8 cellular contexts compared by ENCODE assay signal in genomic region chr19:14048439-14049153, GRCh38. TPM values are rescaled to one million over a fixed set of nuclear protein-coding genes. Genes with fewer than 3 reads are reported as not detected.
A peak's percentile ranks its signal among the peaks of the same experiment; 100 is the strongest.
DNase-seq lines count a peak whose midpoint lies in the region; ATAC-seq and TF ChIP-seq lines count a peak whose summit lies in the region.

No MANE protein-coding gene starts in this region.

- peaks cover 68% of the 10 kb centered on the region for H3K36me3 Mint-ChIP-seq in activated CD4-positive, alpha-beta T cell treated with anti-CD3 and anti-CD28 coated beads, Interleukin-2, amount 10 ng/mL, durations not matched to agents 24 days and 14 days (ENCODE audit: low read depth)
- no peaks in the 10 kb centered on the region for H3K36me3 Mint-ChIP-seq in natural killer cell

- DNase-seq in ELR (ENCODE audit: low read depth) (peak; percentile 64), M059J (ENCODE audit: low read depth) (peak; percentile 86), natural killer cell (peak; percentile 79), thoracic aorta (ENCODE audit: low spot score) (no peak)
- peak; percentile 93 for DNase-seq in activated CD4-positive, alpha-beta T cell treated with anti-CD3 and anti-CD28 coated beads, Interleukin-2, amount 10 ng/mL, durations not matched to agents 24 days and 14 days
- peak; percentile 69 for DNase-seq in effector CD4-positive, alpha-beta T cell

- H3K27ac Mint-ChIP-seq in activated CD4-positive, alpha-beta T cell treated with anti-CD3 and anti-CD28 coated beads, Interleukin-2, amount 10 ng/mL, durations not matched to agents 24 days and 14 days: peak overlapping the region; percentile 34
- peak overlapping the region; percentile 57 to 82 for H3K27ac Mint-ChIP-seq in natural killer cell

- ATAC-seq in natural killer cell: peak; percentile 87 to 98 (median 90)
- ATAC-seq in thoracic aorta (ENCODE audit: insufficient number of reproducible peaks, low FRiP score, low read depth): no peak
- no peak for ATAC-seq in GM19397 (IDR thresholded peaks at IDR 0.05; ENCODE audit: unreplicated experiment)
- no peak for ATAC-seq in HG02610 (IDR thresholded peaks at IDR 0.05; ENCODE audit: unreplicated experiment)

- H3K27ac ChIP-seq in thoracic aorta: no peak overlapping the region

- H3K9me3 ChIP-seq in thoracic aorta: no peaks in the 10 kb centered on the region

- H3K4me1 Mint-ChIP-seq in activated CD4-positive, alpha-beta T cell treated with anti-CD3 and anti-CD28 coated beads, Interleukin-2, amount 10 ng/mL, durations not matched to agents 24 days and 14 days: no peaks in the 10 kb centered on the region
- peaks cover 0 to 11% of the 10 kb centered on the region in 2 donors for H3K4me1 Mint-ChIP-seq in natural killer cell

- H3K27me3 Mint-ChIP-seq in activated CD4-positive, alpha-beta T cell treated with anti-CD3 and anti-CD28 coated beads, Interleukin-2, amount 10 ng/mL, durations not matched to agents 24 days and 14 days: no peaks in the 10 kb centered on the region
- H3K27me3 Mint-ChIP-seq in natural killer cell (ENCODE audit: low read depth in 2 of 2): no peaks in the 10 kb centered on the region

- TF ChIP-seq CTCF in natural killer cell (IDR thresholded peaks at IDR 0.05) (peak; percentile 98), thoracic aorta (IDR thresholded peaks at IDR 0.05) (peak; percentile 73)

- no peak overlapping the region for H3K4me3 Mint-ChIP-seq in activated CD4-positive, alpha-beta T cell treated with anti-CD3 and anti-CD28 coated beads, Interleukin-2, amount 10 ng/mL, durations not matched to agents 24 days and 14 days
- no peak overlapping the region for H3K4me3 Mint-ChIP-seq in natural killer cell

- H3K27me3 ChIP-seq in thoracic aorta (replicated peaks; ENCODE audit: insufficient read depth): no peaks in the 10 kb centered on the region

- no peak overlapping the region for H3K4me3 ChIP-seq in thoracic aorta

- no peaks in the 10 kb centered on the region for H3K4me1 ChIP-seq in thoracic aorta (ENCODE audit: control insufficient read depth in 1 of 2, low read depth in 2 of 2)

- H3K9me3 Mint-ChIP-seq in activated CD4-positive, alpha-beta T cell treated with anti-CD3 and anti-CD28 coated beads, Interleukin-2, amount 10 ng/mL, durations not matched to agents 24 days and 14 days: no peaks in the 10 kb centered on the region
- H3K9me3 Mint-ChIP-seq in natural killer cell: no peaks in the 10 kb centered on the region

- intact Hi-C loops in activated CD4-positive, alpha-beta T cell treated with anti-CD3 and anti-CD28 coated beads, Interleukin-2, amount 10 ng/mL, durations not matched to agents 24 days and 14 days (cut with micrococcal nuclease): loop anchor here (5.0 kb wide), 1 partner anchor 41 kb away; the partner anchor contains the start of gene RFX1
- intact Hi-C loops in natural killer cell (cut with micrococcal nuclease): loop anchor here (1.0 to 2.0 kb wide), 2 partner anchors 26 to 168 kb away; no protein-coding TSS in a partner anchor

- H3K36me3 ChIP-seq in thoracic aorta: no peaks in the 10 kb centered on the region

RNA-seq across cellular contexts. Expression of gene PALM3, which starts 13.3 kb away (rescaled TPM):
- total RNA-seq in M059J (2014; rRNA removed; shearing (Covaris generic)): 0.64 TPM in 1 of 2 replicates, not detected in the other
- 0.28 TPM in 1 of 2 replicates, not detected in the other for total RNA-seq in activated CD4-positive, alpha-beta T cell treated with anti-CD3 and anti-CD28 coated beads, Interleukin-2, amount 10 ng/mL, durations not matched to agents 24 days and 14 days
- total RNA-seq in natural killer cell: not detected
- total RNA-seq in thoracic aorta: not detected

RNA-seq across cellular contexts. Expression of gene IL27RA, which starts 17.0 kb away (rescaled TPM):
- 2.3 and 4.8 TPM in 2 replicates for total RNA-seq in M059J (2014; rRNA removed; shearing (Covaris generic))
- total RNA-seq in activated CD4-positive, alpha-beta T cell treated with anti-CD3 and anti-CD28 coated beads, Interleukin-2, amount 10 ng/mL, durations not matched to agents 24 days and 14 days: 81.6 and 86.4 TPM in 2 replicates
- total RNA-seq in natural killer cell: 10 to 100 TPM; 38.4 to 61.1 (median 58.0) TPM
- 1 to 10 TPM; 1.1 to 5.3 TPM for total RNA-seq in thoracic aorta

RNA-seq across cellular contexts. Expression of gene RLN3, which starts 20.6 kb away (rescaled TPM):
- total RNA-seq in M059J (2014; rRNA removed; shearing (Covaris generic)): not detected in 2 replicates
- total RNA-seq in activated CD4-positive, alpha-beta T cell treated with anti-CD3 and anti-CD28 coated beads, Interleukin-2, amount 10 ng/mL, durations not matched to agents 24 days and 14 days: not detected in 2 replicates
- not detected for total RNA-seq in natural killer cell
- total RNA-seq in thoracic aorta: not detected

RNA-seq across cellular contexts. Expression of gene MISP3, which starts 24.0 kb away (rescaled TPM):
- total RNA-seq in M059J (2014; rRNA removed; shearing (Covaris generic)): 2.2 TPM in 1 of 2 replicates, not detected in the other
- total RNA-seq in activated CD4-positive, alpha-beta T cell treated with anti-CD3 and anti-CD28 coated beads, Interleukin-2, amount 10 ng/mL, durations not matched to agents 24 days and 14 days: 2.7 and 3.6 TPM in 2 replicates
- total RNA-seq in natural killer cell (1 to 10 TPM; 2.4 to 4.1 (median 2.4) TPM), thoracic aorta (1 to 10 TPM; 1.7 to 2.7 TPM)

RNA-seq across cellular contexts. Expression of gene C19orf67, which starts 37.0 kb away (rescaled TPM):
- total RNA-seq in M059J (2014; rRNA removed; shearing (Covaris generic)): not detected in 2 replicates
- 0.54 and 0.58 TPM in 2 replicates for total RNA-seq in activated CD4-positive, alpha-beta T cell treated with anti-CD3 and anti-CD28 coated beads, Interleukin-2, amount 10 ng/mL, durations not matched to agents 24 days and 14 days
- under 1 TPM in 2 of 3 donors, not detected in 1; 0.35 to 0.53 TPM for total RNA-seq in natural killer cell
- total RNA-seq in thoracic aorta: not detected

Comparison
In these comparisons a context has a peak if more than half of its experiments do, and no peak if none do; other contexts are left out.
1. ATAC-seq: peak in natural killer cell (3 of 3); none in thoracic aorta (single experiment), GM19397 (single experiment) and HG02610 (single experiment).